In genomic region chr9:133004091-133005072, GRCh38 we compare ENCODE assay signal across 1 cellular context.
TF ChIP-seq lines count a peak whose summit lies in the region.

No MANE protein-coding gene starts in this region.

TF ChIP-seq in K562, 482 proteins besides CTCF, POLR2A, EP300 and RAD21 (continued from another document and continues in another):
- TF ChIP-seq RREB1 (CRISPR knock-in tag; IDR thresholded peaks at IDR 0.05) (no peak), MYC (IDR thresholded peaks at IDR 0.05; ENCODE audit: low read depth, low read length) (peak; percentile 82), MYC (CRISPR knock-in tag; IDR thresholded peaks at IDR 0.05; ENCODE audit: borderline replicate concordance, low read depth) (0 out of 2 replicates have a peak, but pooled peaks have one; percentile 34), ZNF316 (IDR thresholded peaks at IDR 0.05) (peak; percentile 99), FOXJ3 (CRISPR knock-in tag; IDR thresholded peaks at IDR 0.05) (no peak), ZFP30 (CRISPR knock-in tag; IDR thresholded peaks at IDR 0.05; ENCODE audit: borderline replicate concordance) (no peak), PTTG1 (tag; IDR thresholded peaks at IDR 0.05; ENCODE audit: low read depth) (0 out of 2 replicates have a peak, but pooled peaks have one; percentile 31), IRF1 (CRISPR knock-in tag; IDR thresholded peaks at IDR 0.05; ENCODE audit: borderline replicate concordance) (no peak), ZNF232 (CRISPR knock-in tag; IDR thresholded peaks at IDR 0.05) (no peak), ZNF41 (CRISPR knock-in tag; conservative IDR thresholded peaks at IDR 0.05) (peak; percentile 76), ATF2 (CRISPR knock-in tag; IDR thresholded peaks at IDR 0.05) (no peak), ARID3B (CRISPR knock-in tag; IDR thresholded peaks at IDR 0.05; ENCODE audit: borderline replicate concordance) (no peak), EGR1 (conservative IDR thresholded peaks at IDR 0.05) (peak; percentile 79), KHSRP (IDR thresholded peaks at IDR 0.05) (peak; percentile 70; the same call in 1 of the 2 replicates), ATF6 (CRISPR knock-in tag; IDR thresholded peaks at IDR 0.05) (no peak), CAMTA2 (CRISPR knock-in tag; conservative IDR thresholded peaks at IDR 0.05) (no peak), ARNT (IDR thresholded peaks at IDR 0.05) (peak; percentile 96 to 97), GABPB2 (CRISPR knock-in tag; conservative IDR thresholded peaks at IDR 0.05) (no peak), ZNF512 (tag; IDR thresholded peaks at IDR 0.05) (no peak), ZNF699 (CRISPR knock-in tag; IDR thresholded peaks at IDR 0.05; ENCODE audit: insufficient replicate concordance) (no peak), SP2 (IDR thresholded peaks at IDR 0.05; ENCODE audit: extremely low read depth, low read depth, low read length, poor library complexity, severe bottlenecking) (no peak), ZFP36 (IDR thresholded peaks at IDR 0.05; ENCODE audit: low read depth, low read length, partially characterized antibody) (no peak), CBX1 (IDR thresholded peaks at IDR 0.05; ENCODE audit: low read depth) (no peak), ZNF77 (CRISPR knock-in tag; IDR thresholded peaks at IDR 0.05) (no peak), MAFG (tag; conservative IDR thresholded peaks at IDR 0.05) (peak; percentile 99), HDAC3 (IDR thresholded peaks at IDR 0.05; ENCODE audit: borderline replicate concordance, partially characterized antibody) (no peak), ZNF384 (IDR thresholded peaks at IDR 0.05; ENCODE audit: low read depth, low read length) (no peak; the same call in 1 of the 2 replicates), ZNF184 (CRISPR knock-in tag; IDR thresholded peaks at IDR 0.05) (no peak), ZNF224 (CRISPR knock-in tag; IDR thresholded peaks at IDR 0.05) (no peak), EWSR1 (IDR thresholded peaks at IDR 0.05; ENCODE audit: borderline replicate concordance, low read depth, partially characterized antibody) (no peak), PHTF2 (CRISPR knock-in tag; IDR thresholded peaks at IDR 0.05) (no peak), BACH1 (tag; IDR thresholded peaks at IDR 0.05) (peak; percentile 71; the same call in 1 of the 2 replicates), KDM2B (CRISPR knock-in tag; IDR thresholded peaks at IDR 0.05) (no peak), HNRNPLL (IDR thresholded peaks at IDR 0.05; ENCODE audit: low read depth, low read length, poor library complexity, severe bottlenecking) (no peak), ZNF561 (CRISPR knock-in tag; conservative IDR thresholded peaks at IDR 0.05) (no peak), SMAD4 (CRISPR knock-in tag; conservative IDR thresholded peaks at IDR 0.05) (peak; percentile 96), ZNF253 (CRISPR knock-in tag; conservative IDR thresholded peaks at IDR 0.05) (no peak), PURB (CRISPR knock-in tag; IDR thresholded peaks at IDR 0.05; ENCODE audit: low read depth) (no peak), POLR2AphosphoS2 (IDR thresholded peaks at IDR 0.05; ENCODE audit: low read length) (no peak), SPI1 (IDR thresholded peaks at IDR 0.05; ENCODE audit: borderline replicate concordance, low read depth, low read length) (peak; percentile 95), FUS (optimal IDR thresholded peaks at IDR 0.05; ENCODE audit: low read depth, low read length) (no peak), SNIP1 (IDR thresholded peaks at IDR 0.05; ENCODE audit: low read depth) (no peak), TCF3 (CRISPR knock-in tag; IDR thresholded peaks at IDR 0.05) (peak; percentile 99), KDM5B (IDR thresholded peaks at IDR 0.05; ENCODE audit: insufficient replicate concordance, low read depth, low read length) (no peak), EHMT2 (IDR thresholded peaks at IDR 0.05) (no peak), MCM5 (IDR thresholded peaks at IDR 0.05; ENCODE audit: low read depth) (no peak), ZSCAN29 (IDR thresholded peaks at IDR 0.05) (no peak)
- TF ChIP-seq, protein P1, sequence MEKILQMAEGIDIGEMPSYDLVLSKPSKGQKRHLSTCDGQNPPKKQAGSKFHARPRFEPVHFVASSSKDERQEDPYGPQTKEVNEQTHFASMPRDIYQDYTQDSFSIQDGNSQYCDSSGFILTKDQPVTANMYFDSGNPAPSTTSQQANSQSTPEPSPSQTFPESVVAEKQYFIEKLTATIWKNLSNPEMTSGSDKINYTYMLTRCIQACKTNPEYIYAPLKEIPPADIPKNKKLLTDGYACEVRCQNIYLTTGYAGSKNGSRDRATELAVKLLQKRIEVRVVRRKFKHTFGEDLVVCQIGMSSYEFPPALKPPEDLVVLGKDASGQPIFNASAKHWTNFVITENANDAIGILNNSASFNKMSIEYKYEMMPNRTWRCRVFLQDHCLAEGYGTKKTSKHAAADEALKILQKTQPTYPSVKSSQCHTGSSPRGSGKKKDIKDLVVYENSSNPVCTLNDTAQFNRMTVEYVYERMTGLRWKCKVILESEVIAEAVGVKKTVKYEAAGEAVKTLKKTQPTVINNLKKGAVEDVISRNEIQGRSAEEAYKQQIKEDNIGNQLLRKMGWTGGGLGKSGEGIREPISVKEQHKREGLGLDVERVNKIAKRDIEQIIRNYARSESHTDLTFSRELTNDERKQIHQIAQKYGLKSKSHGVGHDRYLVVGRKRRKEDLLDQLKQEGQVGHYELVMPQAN (IDR thresholded peaks at IDR 0.05; ENCODE audit: borderline replicate concordance) = no peak
- TF ChIP-seq, protein P2, sequence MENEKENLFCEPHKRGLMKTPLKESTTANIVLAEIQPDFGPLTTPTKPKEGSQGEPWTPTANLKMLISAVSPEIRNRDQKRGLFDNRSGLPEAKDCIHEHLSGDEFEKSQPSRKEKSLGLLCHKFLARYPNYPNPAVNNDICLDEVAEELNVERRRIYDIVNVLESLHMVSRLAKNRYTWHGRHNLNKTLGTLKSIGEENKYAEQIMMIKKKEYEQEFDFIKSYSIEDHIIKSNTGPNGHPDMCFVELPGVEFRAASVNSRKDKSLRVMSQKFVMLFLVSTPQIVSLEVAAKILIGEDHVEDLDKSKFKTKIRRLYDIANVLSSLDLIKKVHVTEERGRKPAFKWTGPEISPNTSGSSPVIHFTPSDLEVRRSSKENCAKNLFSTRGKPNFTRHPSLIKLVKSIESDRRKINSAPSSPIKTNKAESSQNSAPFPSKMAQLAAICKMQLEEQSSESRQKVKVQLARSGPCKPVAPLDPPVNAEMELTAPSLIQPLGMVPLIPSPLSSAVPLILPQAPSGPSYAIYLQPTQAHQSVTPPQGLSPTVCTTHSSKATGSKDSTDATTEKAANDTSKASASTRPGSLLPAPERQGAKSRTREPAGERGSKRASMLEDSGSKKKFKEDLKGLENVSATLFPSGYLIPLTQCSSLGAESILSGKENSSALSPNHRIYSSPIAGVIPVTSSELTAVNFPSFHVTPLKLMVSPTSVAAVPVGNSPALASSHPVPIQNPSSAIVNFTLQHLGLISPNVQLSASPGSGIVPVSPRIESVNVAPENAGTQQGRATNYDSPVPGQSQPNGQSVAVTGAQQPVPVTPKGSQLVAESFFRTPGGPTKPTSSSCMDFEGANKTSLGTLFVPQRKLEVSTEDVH (IDR thresholded peaks at IDR 0.05; ENCODE audit: low read depth, partially characterized antibody) = peak; percentile 70
- TF ChIP-seq, protein P3, sequence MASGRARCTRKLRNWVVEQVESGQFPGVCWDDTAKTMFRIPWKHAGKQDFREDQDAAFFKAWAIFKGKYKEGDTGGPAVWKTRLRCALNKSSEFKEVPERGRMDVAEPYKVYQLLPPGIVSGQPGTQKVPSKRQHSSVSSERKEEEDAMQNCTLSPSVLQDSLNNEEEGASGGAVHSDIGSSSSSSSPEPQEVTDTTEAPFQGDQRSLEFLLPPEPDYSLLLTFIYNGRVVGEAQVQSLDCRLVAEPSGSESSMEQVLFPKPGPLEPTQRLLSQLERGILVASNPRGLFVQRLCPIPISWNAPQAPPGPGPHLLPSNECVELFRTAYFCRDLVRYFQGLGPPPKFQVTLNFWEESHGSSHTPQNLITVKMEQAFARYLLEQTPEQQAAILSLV (tag; IDR thresholded peaks at IDR 0.05) = no peak; the same call in 1 of the 2 replicates
